8 cellular contexts compared by ENCODE assay signal in genomic region chr13:110911880-110912279, GRCh38. TPM values are rescaled to one million over a fixed set of nuclear protein-coding genes. Genes with fewer than 3 reads are reported as not detected.
DNase-seq lines count a peak whose midpoint lies in the region; ATAC-seq and TF ChIP-seq lines count a peak whose summit lies in the region.

No MANE protein-coding gene starts in this region.

- intact Hi-C loops in stomach (cut with DNase I; ENCODE audit: low total_unique reads), result no loop called here

- ATAC-seq in activated CD8-positive, alpha-beta memory T cell treated with anti-CD3 and anti-CD28 coated beads, Interleukin-2, amount 10 ng/mL, durations not matched to agents 7 days and 5 days, result no peak
- ATAC-seq in foreskin keratinocyte, result peak; percentile 3
- no peak for ATAC-seq in HG03095 (IDR thresholded peaks at IDR 0.05; ENCODE audit: unreplicated experiment)

- H3K27ac ChIP-seq in foreskin keratinocyte (peak overlapping the region; percentile 9), stomach (peak overlapping the region in 3 of 5 donors; percentile 98 to 100 (median 100))

- no peak for TF ChIP-seq EP300 in stomach (IDR thresholded peaks at IDR 0.05)

- no peaks in the 10 kb centered on the region for H3K27me3 ChIP-seq in foreskin keratinocyte
- no peaks in the 10 kb centered on the region for H3K27me3 ChIP-seq in stomach

- peaks cover 0 to 22% (median 14%) of the 10 kb centered on the region in 4 donors for H3K36me3 ChIP-seq in stomach

- peak overlapping the region; percentile 90 for H3K4me3 Mint-ChIP-seq in activated CD8-positive, alpha-beta memory T cell treated with anti-CD3 and anti-CD28 coated beads, Interleukin-2, amount 10 ng/mL, durations not matched to agents 7 days and 5 days

- H3K27ac Mint-ChIP-seq in activated CD8-positive, alpha-beta memory T cell treated with anti-CD3 and anti-CD28 coated beads, Interleukin-2, amount 10 ng/mL, durations not matched to agents 7 days and 5 days, result peak overlapping the region; percentile 61

- H3K4me3 ChIP-seq in stomach, result peak overlapping the region in 2 of 4 donors; percentile 71 to 95

- no peaks in the 10 kb centered on the region for H3K9me3 ChIP-seq in stomach

- CTCF ChIA-PET in activated CD8-positive, alpha-beta memory T cell treated with anti-CD3 and anti-CD28 coated beads, Interleukin-2, amount 10 ng/mL, durations not matched to agents 7 days and 5 days (lab: Charles Lee), result interaction anchor here (1.0 kb wide), 1 partner anchor 228 kb away, joined by 3 read pairs; no protein-coding TSS in a partner anchor

- TF ChIP-seq CTCF in foreskin keratinocyte (conservative IDR thresholded peaks at IDR 0.05) (no peak), stomach (IDR thresholded peaks at IDR 0.05) (no peak)

- peaks cover 34% of the 10 kb centered on the region for H3K36me3 Mint-ChIP-seq in activated CD8-positive, alpha-beta memory T cell treated with anti-CD3 and anti-CD28 coated beads, Interleukin-2, amount 10 ng/mL, durations not matched to agents 7 days and 5 days

- no peaks in the 10 kb centered on the region for H3K9me3 Mint-ChIP-seq in activated CD8-positive, alpha-beta memory T cell treated with anti-CD3 and anti-CD28 coated beads, Interleukin-2, amount 10 ng/mL, durations not matched to agents 7 days and 5 days (ENCODE audit: low read depth)

- WGBS in stomach, 5 donors, result 58 to 71% (median 65%) methylated on average over 2 of the region's 2 CpGs

- no peak for TF ChIP-seq POLR2A in stomach (IDR thresholded peaks at IDR 0.05)

- H3K4me1 ChIP-seq in foreskin keratinocyte (peaks cover 35% of the 10 kb centered on the region), stomach (peaks cover 54 to 78% (median 67%) of the 10 kb centered on the region in 4 donors)

- H3K4me1 Mint-ChIP-seq in activated CD8-positive, alpha-beta memory T cell treated with anti-CD3 and anti-CD28 coated beads, Interleukin-2, amount 10 ng/mL, durations not matched to agents 7 days and 5 days, result peaks cover 64% of the 10 kb centered on the region

- H3K27me3 Mint-ChIP-seq in activated CD8-positive, alpha-beta memory T cell treated with anti-CD3 and anti-CD28 coated beads, Interleukin-2, amount 10 ng/mL, durations not matched to agents 7 days and 5 days, result no peaks in the 10 kb centered on the region

- DNase-seq in activated CD8-positive, alpha-beta memory T cell treated with anti-CD3 and anti-CD28 coated beads, Interleukin-2, amount 10 ng/mL, durations not matched to agents 7 days and 5 days, result no peak
- no peak for DNase-seq in activated CD8-positive, alpha-beta memory T cell treated with anti-CD3 and anti-CD28 coated beads for 24 hours
- DNase-seq in T1000 (lab: John Stamatoyannopoulos, UW) (peak; percentile 49), foreskin keratinocyte (peak; percentile 61 to 86), stomach (no peak), NCI-H2029 (lab: John Stamatoyannopoulos, UW) (no peak)
- no peak for DNase-seq in stimulated activated naive CD4-positive, alpha-beta T cell (lab: John Stamatoyannopoulos, UW)

RNA-seq across cellular contexts. Expression of gene ANKRD10, which starts 3.0 kb away (rescaled TPM):
- total RNA-seq in activated CD8-positive, alpha-beta memory T cell treated with anti-CD3 and anti-CD28 coated beads, Interleukin-2, amount 10 ng/mL, durations not matched to agents 7 days and 5 days, result 100 to 1,000 TPM; 120 to 143 TPM
- total RNA-seq in foreskin keratinocyte (29.5 and 32.9 TPM in 2 replicates), stomach (100 to 1,000 TPM; 122 to 246 (median 170) TPM)
- polyA plus RNA-seq in foreskin keratinocyte (11.0 and 13.3 TPM in 2 replicates), stomach (10 to 100 TPM; 37.4 to 75.4 (median 48.7) TPM)

Comparison
In these comparisons a context has a peak if more than half of its experiments do, and no peak if none do; other contexts are left out.
1. DNase-seq: peak in T1000 (single experiment) and foreskin keratinocyte (2 of 2); none in activated CD8-positive, alpha-beta memory T cell treated with anti-CD3 and anti-CD28 coated beads, Interleukin-2, amount 10 ng/mL, durations not matched to agents 7 days and 5 days (single experiment), activated CD8-positive, alpha-beta memory T cell treated with anti-CD3 and anti-CD28 coated beads for 24 hours (single experiment), stomach (single experiment), NCI-H2029 (single experiment) and stimulated activated naive CD4-positive, alpha-beta T cell (0 of 6).